12 cellular contexts compared by ENCODE assay signal in genomic region chr2:238059505-238059904, GRCh38.
DNase-seq lines count a peak whose midpoint lies in the region; ATAC-seq, FAIRE-seq and TF ChIP-seq lines count a peak whose summit lies in the region.
"Had no signal": no experiment of that assay in that cellular context is flagged by ENCODE, and none has a peak within 500 bp of the region (broad histone marks: within the 10 kb centered on the region; RNA-seq: fewer than 3 reads in every experiment).

No MANE protein-coding gene starts in this region.

- peaks cover 5% of the 10 kb centered on the region for H3K4me1 ChIP-seq in rectal smooth muscle tissue (ENCODE audit: control insufficient read depth, insufficient read depth, low read length)

- H3K27me3 ChIP-seq in rectal smooth muscle tissue (ENCODE audit: control insufficient read depth, insufficient read depth, low read length): no peaks in the 10 kb centered on the region
- H3K27me3 ChIP-seq: foreskin keratinocyte, upper lobe of left lung had no signal

- H3K9me3 ChIP-seq in SK-N-MC (ENCODE audit: low read depth, low read length): no peaks in the 10 kb centered on the region
- H3K9me3 ChIP-seq: sigmoid colon, upper lobe of left lung had no signal

- FAIRE-seq in HTR-8/SVneo (lab: Jason Lieb, UNC): no peak

- H3K36me3 ChIP-seq in SK-N-MC (ENCODE audit: insufficient read depth, low read length) (peaks cover 8% of the 10 kb centered on the region; the same call in 1 of the 2 replicates), rectal smooth muscle tissue (ENCODE audit: control insufficient read depth, insufficient read depth, low read length) (no peaks in the 10 kb centered on the region)

- H3K4me1 Mint-ChIP-seq in T-helper 2 cell treated with Interferon-gamma antibody and Interleukin-4, amounts not matched to agents 5 μg/mL and 100 μg/mL, for 36 hours (ENCODE audit: low read depth): peaks cover 51% of the 10 kb centered on the region

- no peak for DNase-seq in T-helper 2 cell treated with Interferon-gamma antibody and Interleukin-4, amounts not matched to agents 5 μg/mL and 100 μg/mL, for 36 hours (ENCODE audit: low spot score)
- no peak for DNase-seq in T-helper 2 cell
- no peak for DNase-seq in SK-N-MC (ENCODE audit: low read depth, low spot score)
- DNase-seq in epithelial cell of esophagus (ENCODE audit: low read depth): no peak
- no peak for DNase-seq in HTR-8/SVneo (ENCODE audit: insufficient read length, low spot score)
- no peak for DNase-seq in AG08395 (ENCODE audit: low spot score)
- DNase-seq: foreskin keratinocyte, NCI-H510A treated with DMSO at 0.1 percent for 48 hours, sigmoid colon, upper lobe of left lung had no signal

- peak overlapping the region; percentile 93 for H3K4me3 Mint-ChIP-seq in T-helper 2 cell treated with Interferon-gamma antibody and Interleukin-4, amounts not matched to agents 5 μg/mL and 100 μg/mL, for 36 hours

- peaks cover 5% of the 10 kb centered on the region for H3K27me3 Mint-ChIP-seq in T-helper 2 cell treated with Interferon-gamma antibody and Interleukin-4, amounts not matched to agents 5 μg/mL and 100 μg/mL, for 36 hours (ENCODE audit: low read depth)

- H3K9me3 Mint-ChIP-seq in T-helper 2 cell treated with Interferon-gamma antibody and Interleukin-4, amounts not matched to agents 5 μg/mL and 100 μg/mL, for 36 hours: peaks cover 4% of the 10 kb centered on the region

- peak overlapping the region; percentile 96 for H3K4me3 ChIP-seq in SK-N-MC
- H3K4me3 ChIP-seq in epithelial cell of esophagus (ENCODE audit: low read length): peak overlapping the region; percentile 83
- peak overlapping the region; percentile 92 for H3K4me3 ChIP-seq in rectal smooth muscle tissue (ENCODE audit: low read length)

- no peak for ATAC-seq in HG03565 (IDR thresholded peaks at IDR 0.05; ENCODE audit: unreplicated experiment)

- H3K9ac ChIP-seq in SK-N-MC (ENCODE audit: insufficient read length) (peak overlapping the region; percentile 98), rectal smooth muscle tissue (ENCODE audit: low read length) (no peak overlapping the region)

- no peak overlapping the region for H3K27ac Mint-ChIP-seq in T-helper 2 cell treated with Interferon-gamma antibody and Interleukin-4, amounts not matched to agents 5 μg/mL and 100 μg/mL, for 36 hours

- H3K36me3 Mint-ChIP-seq in T-helper 2 cell treated with Interferon-gamma antibody and Interleukin-4, amounts not matched to agents 5 μg/mL and 100 μg/mL, for 36 hours (ENCODE audit: low read depth): peaks cover 10% of the 10 kb centered on the region

- H3K27ac ChIP-seq in SK-N-MC (no peak overlapping the region), rectal smooth muscle tissue (ENCODE audit: low read depth, low read length) (no peak overlapping the region)

- no peak for TF ChIP-seq CTCF in epithelial cell of esophagus (IDR thresholded peaks at IDR 0.05; ENCODE audit: insufficient read depth, low read depth, low read length, missing control alignments)
